13 cellular contexts compared by ENCODE assay signal in the genomic region with DNA sequence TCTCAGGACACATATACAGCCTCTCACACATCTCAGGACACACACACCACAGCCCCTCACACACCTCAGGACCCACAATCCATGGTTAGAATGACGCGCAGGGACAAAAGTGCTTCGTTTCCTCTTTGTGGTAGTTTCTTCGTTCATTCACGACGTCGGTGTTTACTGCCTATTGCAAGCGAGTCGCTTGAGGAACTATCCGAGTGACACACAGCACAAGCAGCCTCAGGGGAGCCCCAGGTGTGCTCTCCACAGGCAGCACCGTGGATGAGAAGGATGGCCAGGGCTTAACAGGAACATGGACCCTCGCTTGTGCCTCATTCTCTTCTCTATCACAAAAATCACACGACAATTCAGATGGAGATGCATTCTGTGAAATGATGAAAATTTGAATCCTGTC. TPM values are rescaled to one million over a fixed set of nuclear protein-coding genes. Genes with fewer than 3 reads are reported as not detected.
A peak's percentile ranks its signal among the peaks of the same experiment; 100 is the strongest.
DNase-seq lines count a peak whose midpoint lies in the region; ATAC-seq, FAIRE-seq and TF ChIP-seq lines count a peak whose summit lies in the region.
"Not testable (repeated sequence)": the region's sequence is repeated elsewhere in the genome, so short reads cannot be mapped to it uniquely, and the experiment has no call there.
"Had no signal": no experiment of that assay in that cellular context is flagged by ENCODE, and none has a peak within 500 bp of the region (broad histone marks: within the 10 kb centered on the region; RNA-seq: fewer than 3 reads in every experiment).

No MANE protein-coding gene starts in this region.

- H3K9ac ChIP-seq in H1 (replicated peaks in 1 of 4; ENCODE audit: extremely low read depth in 1 of 4, low read depth in 3 of 4, low read length in 3 of 4) = not testable (repeated sequence)

- not testable (repeated sequence) for TF ChIP-seq POLR2A in H1 (IDR thresholded peaks at IDR 0.05; ENCODE audit: control extremely low read depth in 1 of 2, low read depth in 2 of 2, low read length in 2 of 2)

- POLR2A ChIA-PET in WTC11 (lab: Charles Lee); H1 (lab: Charles Lee; ENCODE audit: partially characterized antibody): not testable (repeated sequence)

- ATAC-seq in WTC11; activated T-helper 17 cell treated with anti-CD3 and anti-CD28 coated beads, Interleukin-2, amount 50 U/mL, for 72 hours (replicated peaks): not testable (repeated sequence)
- ATAC-seq in memory B cell (ENCODE audit: low read depth) = peak; percentile 94

- TF ChIP-seq CTCF in WTC11 (IDR thresholded peaks at IDR 0.05); H1 (IDR thresholded peaks at IDR 0.05; ENCODE audit: control extremely low read depth in 1 of 3, insufficient read depth in 1 of 3, low read depth in 1 of 3, low read length in 3 of 3); neural crest cell (conservative IDR thresholded peaks at IDR 0.05); type B pancreatic cell (conservative IDR thresholded peaks at IDR 0.05): not testable (repeated sequence)

- not testable (repeated sequence) for H3K79me1 ChIP-seq in H1 (ENCODE audit: low read depth, low read length)

- not testable (repeated sequence) for H3K4me1 ChIP-seq in H1 (replicated peaks in 1 of 4; ENCODE audit: control insufficient read depth in 3 of 4, insufficient read depth in 4 of 4, low read length in 3 of 4)

- not testable (repeated sequence) for TF ChIP-seq EP300 in H1 (IDR thresholded peaks at IDR 0.05; ENCODE audit: borderline replicate concordance in 1 of 2, low read depth in 2 of 2, low read length in 2 of 2)

- TF ChIP-seq RAD21 in H1 (IDR thresholded peaks at IDR 0.05 in 1 of 2, conservative IDR thresholded peaks at IDR 0.05 in 1 of 2; ENCODE audit: low read depth in 2 of 2, low read length in 2 of 2) = not testable (repeated sequence)

- not testable (repeated sequence) for H4K20me1 ChIP-seq in H1 (replicated peaks in 1 of 2; ENCODE audit: control insufficient read depth in 1 of 2, insufficient read depth in 2 of 2, low read length in 2 of 2)

- peaks cover 33% of the 10 kb centered on the region for H3K4me1 Mint-ChIP-seq in WTC11
- not testable (repeated sequence) for H3K4me1 Mint-ChIP-seq in activated T-helper 17 cell treated with anti-CD3 and anti-CD28 coated beads, Interleukin-2, amount 50 U/mL, for 72 hours; memory B cell; neural crest cell; type B pancreatic cell (ENCODE audit: unreplicated experiment)

- H2AK5ac ChIP-seq in H1 (ENCODE audit: low read depth, low read length) = peak overlapping the region; percentile 98; the same call in 1 of the 2 replicates

- not testable (repeated sequence) for H3K9me3 ChIP-seq in H1 (ENCODE audit: insufficient read depth in 2 of 2, low read depth in 1 of 2, low read length in 1 of 2)

- not testable (repeated sequence) for H3K23me2 ChIP-seq in H1 (ENCODE audit: low read depth, low read length)

- H3K56ac ChIP-seq in H1 (replicated peaks; ENCODE audit: insufficient read length, low read depth, low read length) = not testable (repeated sequence)

- not testable (repeated sequence) for H3K36me3 ChIP-seq in H1 (ENCODE audit: control insufficient read depth in 2 of 4, insufficient read depth in 4 of 4, low read length in 3 of 4)

- not testable (repeated sequence) for H3K4me2 ChIP-seq in H1 (ENCODE audit: insufficient read depth in 1 of 2, low read depth in 2 of 2, low read length in 2 of 2)

- not testable (repeated sequence) for H3K4me3 ChIP-seq in H1 (ENCODE audit: extremely low read depth in 1 of 4, insufficient read depth in 2 of 4, low read depth in 3 of 4, low read length in 4 of 4)

- H3K18ac ChIP-seq in H1 (ENCODE audit: extremely low read depth, low read length) = not testable (repeated sequence)

- H2BK120ac ChIP-seq in H1 (replicated peaks; ENCODE audit: low read depth, low read length) = not testable (repeated sequence)

- not testable (repeated sequence) for H4K8ac ChIP-seq in H1 (ENCODE audit: extremely low read depth, insufficient read depth, low read length)

- H3K27me3 ChIP-seq in H1 (replicated peaks in 1 of 4; ENCODE audit: control insufficient read depth in 3 of 4, extremely low read depth in 1 of 4, insufficient read depth in 3 of 4, low read length in 3 of 4) = not testable (repeated sequence)

- not testable (repeated sequence) for H4K5ac ChIP-seq in H1 (ENCODE audit: insufficient read length, low read depth, low read length)

- not testable (repeated sequence) for H3K14ac ChIP-seq in H1 (ENCODE audit: insufficient read length)

- H3K27ac Mint-ChIP-seq in WTC11 = peak overlapping the region; percentile 25
- peak overlapping the region; percentile 16 for H3K27ac Mint-ChIP-seq in activated T-helper 17 cell treated with anti-CD3 and anti-CD28 coated beads, Interleukin-2, amount 50 U/mL, for 72 hours
- peak overlapping the region; percentile 98 for H3K27ac Mint-ChIP-seq in memory B cell
- H3K27ac Mint-ChIP-seq in neural crest cell (ENCODE audit: unreplicated experiment) = peak overlapping the region; percentile 96
- H3K27ac Mint-ChIP-seq in type B pancreatic cell = peak overlapping the region; percentile 14

- H2BK12ac ChIP-seq in H1 (ENCODE audit: low read depth, low read length) = peak overlapping the region; percentile 99; the same call in 1 of the 2 replicates

- CTCF ChIA-PET in WTC11 (lab: Charles Lee); H1 (lab: Charles Lee; ENCODE audit: partially characterized antibody): not testable (repeated sequence)

- DNase-seq in GM18507 (ENCODE audit: extremely low spot score, insufficient read length, low read depth); WTC11 (ENCODE audit: low spot score); H1 (ENCODE audit: low read depth in 1 of 2, low spot score in 2 of 2); memory B cell (ENCODE audit: low spot score in 2 of 2); neural crest cell (ENCODE audit: low read depth, low spot score); type B pancreatic cell (ENCODE audit: extremely low spot score, unreplicated experiment): not testable (repeated sequence)

- peak overlapping the region; percentile 90; the same call in 1 of the 2 replicates for H2BK15ac ChIP-seq in H1 (ENCODE audit: low read length)

- FAIRE-seq in GM18507 (lab: Jason Lieb, UNC) = peak; percentile 29
- peak; percentile 45 for FAIRE-seq in H1 (lab: Jason Lieb, UNC)

- H3K4me3 Mint-ChIP-seq in WTC11; activated T-helper 17 cell treated with anti-CD3 and anti-CD28 coated beads, Interleukin-2, amount 50 U/mL, for 72 hours; neural crest cell; type B pancreatic cell: not testable (repeated sequence)
- H3K4me3 Mint-ChIP-seq in memory B cell = peak overlapping the region; percentile 9

- not testable (repeated sequence) for H3K27ac ChIP-seq in H1 (ENCODE audit: low read depth, low read length)

- not testable (repeated sequence) for H2AFZ ChIP-seq in H1 (ENCODE audit: low read length)

- H2BK20ac ChIP-seq in H1 (ENCODE audit: low read length) = peak overlapping the region; percentile 93; the same call in 1 of the 2 replicates

- WGBS in H1 (ENCODE audit: extremely low coverage in 1 of 2, insufficient coverage in 1 of 2, insufficient read length in 1 of 2, insufficient replicate concordance in 2 of 2, low coverage in 1 of 2, low lambda C conversion rate in 2 of 2, missing lambda C conversion rate in 1 of 2), 2 experiments = 93% methylated on average over 2 of the region's 13 CpGs; no CpG with 5 or more reads in 1 of the 2 experiments

- H3K9me3 Mint-ChIP-seq in WTC11; activated T-helper 17 cell treated with anti-CD3 and anti-CD28 coated beads, Interleukin-2, amount 50 U/mL, for 72 hours; memory B cell; neural crest cell; type B pancreatic cell: not testable (repeated sequence)

- H3K79me2 ChIP-seq in H1 (ENCODE audit: control insufficient read depth in 1 of 2, insufficient read depth in 2 of 2, low read length in 2 of 2) = not testable (repeated sequence)

- not testable (repeated sequence) for H3K4ac ChIP-seq in H1 (replicated peaks; ENCODE audit: insufficient read length, low read depth, low read length)

- peak overlapping the region; percentile 60; the same call in 1 of the 2 replicates for H2BK5ac ChIP-seq in H1 (ENCODE audit: low read depth, low read length)

- H3K36me3 Mint-ChIP-seq in WTC11; activated T-helper 17 cell treated with anti-CD3 and anti-CD28 coated beads, Interleukin-2, amount 50 U/mL, for 72 hours (ENCODE audit: low read depth); memory B cell; neural crest cell (ENCODE audit: low read depth); type B pancreatic cell: not testable (repeated sequence)

- H3K23ac ChIP-seq in H1 (ENCODE audit: insufficient read length) = not testable (repeated sequence)

- not testable (repeated sequence) for H3K27me3 Mint-ChIP-seq in WTC11 (ENCODE audit: low read depth); activated T-helper 17 cell treated with anti-CD3 and anti-CD28 coated beads, Interleukin-2, amount 50 U/mL, for 72 hours; neural crest cell (ENCODE audit: low read depth)
- H3K27me3 Mint-ChIP-seq in memory B cell (peaks cover 11% of the 10 kb centered on the region), type B pancreatic cell (peaks cover 47% of the 10 kb centered on the region)

- not testable (repeated sequence) for H4K91ac ChIP-seq in H1 (replicated peaks; ENCODE audit: insufficient read length, low read length)

RNA-seq across cellular contexts. Expression of a gene that starts 12.1 kb away (rescaled TPM):
- total RNA-seq in WTC11 (2021) (not detected in 3 replicates), neural crest cell (not detected in 2 replicates), type B pancreatic cell (ENCODE audit: low replicate concordance) (not detected in 2 replicates)
- total RNA-seq in activated T-helper 17 cell treated with anti-CD3 and anti-CD28 coated beads, Interleukin-2, amount 50 U/mL, for 72 hours = not detected
- not detected in 2 replicates for total RNA-seq in H1 (2021; fragmentation: NEBNext Ultra II Directional; extraction: Animal tissue kit (Norgen Biotek cat#: 25700))
- polyA plus RNA-seq in H1 (2011; rRNA removed) = not detected in 2 replicates
- polyA plus RNA-seq in H1 (2011; cell fraction: cytosol; rRNA removed) = not detected
- polyA plus RNA-seq in H1 (2011; cell fraction: nucleus; rRNA removed) = not detected
- polyA plus RNA-seq in H1 (2012, experiment 1 of 2) = not detected in 4 replicates
- polyA plus RNA-seq in H1 (2012, experiment 2 of 2) = not detected
- not detected for polyA plus RNA-seq in H1 (2013, experiment 1 of 2)
- not detected for polyA plus RNA-seq in H1 (2013, experiment 2 of 2)
- not detected in 2 replicates for polyA minus RNA-seq in H1 (2011; rRNA and poly(A)+ RNA removed)
- polyA minus RNA-seq in H1 (2011; cell fraction: cytosol; rRNA and poly(A)+ RNA removed) = not detected
- polyA minus RNA-seq in H1 (2011; cell fraction: nucleus; rRNA and poly(A)+ RNA removed) = not detected
- total RNA-seq: A172; A673; CD4-positive, alpha-beta T cell; CD8-positive, alpha-beta memory T cell; H7 had no signal
- polyA plus RNA-seq: CD14-positive monocyte; CD8-positive, alpha-beta memory T cell had no signal

RNA-seq across cellular contexts. Expression of a gene that starts 47.0 kb away (rescaled TPM):
- total RNA-seq in WTC11 (2021) (not detected in 3 replicates), neural crest cell (not detected in 2 replicates), type B pancreatic cell (ENCODE audit: low replicate concordance) (not detected in 2 replicates)
- 10 to 100 TPM; 31.5 to 55.7 TPM for total RNA-seq in activated T-helper 17 cell treated with anti-CD3 and anti-CD28 coated beads, Interleukin-2, amount 50 U/mL, for 72 hours
- not detected in 2 replicates for total RNA-seq in H1 (2021; fragmentation: NEBNext Ultra II Directional; extraction: Animal tissue kit (Norgen Biotek cat#: 25700))
- polyA plus RNA-seq in H1 (2011; rRNA removed) = 0.06 and 0.27 TPM in 2 replicates
- not detected for polyA plus RNA-seq in H1 (2011; cell fraction: cytosol; rRNA removed)
- not detected for polyA plus RNA-seq in H1 (2011; cell fraction: nucleus; rRNA removed)
- polyA plus RNA-seq in H1 (2012, experiment 1 of 2) = not detected in 4 replicates
- not detected for polyA plus RNA-seq in H1 (2012, experiment 2 of 2)
- not detected for polyA plus RNA-seq in H1 (2013, experiment 1 of 2)
- not detected for polyA plus RNA-seq in H1 (2013, experiment 2 of 2)
- polyA minus RNA-seq in H1 (2011; rRNA and poly(A)+ RNA removed) = not detected in 2 replicates
- not detected for polyA minus RNA-seq in H1 (2011; cell fraction: cytosol; rRNA and poly(A)+ RNA removed)
- polyA minus RNA-seq in H1 (2011; cell fraction: nucleus; rRNA and poly(A)+ RNA removed) = not detected
- total RNA-seq: A172, A673, H7 had no signal

Comparison
In these comparisons a context has a peak if more than half of its experiments do, and no peak if none do; other contexts are left out.
1. H3K27ac Mint-ChIP-seq: peak in every context shown above with its lines; median percentile 98 in memory B cell; 96 in neural crest cell; 25 in WTC11; 16 in activated T-helper 17 cell treated with anti-CD3 and anti-CD28 coated beads, Interleukin-2, amount 50 U/mL, for 72 hours; 14 in type B pancreatic cell.
2. RNA of a gene that starts 47.0 kb away (total RNA-seq): 31.5 to 55.7 TPM in activated T-helper 17 cell treated with anti-CD3 and anti-CD28 coated beads, Interleukin-2, amount 50 U/mL, for 72 hours; not detected in WTC11, not detected in H1, not detected in neural crest cell and not detected in type B pancreatic cell; every median in the first group is over 10 times any median in the second.